8 cellular contexts compared by ENCODE assay signal in the genomic region with DNA sequence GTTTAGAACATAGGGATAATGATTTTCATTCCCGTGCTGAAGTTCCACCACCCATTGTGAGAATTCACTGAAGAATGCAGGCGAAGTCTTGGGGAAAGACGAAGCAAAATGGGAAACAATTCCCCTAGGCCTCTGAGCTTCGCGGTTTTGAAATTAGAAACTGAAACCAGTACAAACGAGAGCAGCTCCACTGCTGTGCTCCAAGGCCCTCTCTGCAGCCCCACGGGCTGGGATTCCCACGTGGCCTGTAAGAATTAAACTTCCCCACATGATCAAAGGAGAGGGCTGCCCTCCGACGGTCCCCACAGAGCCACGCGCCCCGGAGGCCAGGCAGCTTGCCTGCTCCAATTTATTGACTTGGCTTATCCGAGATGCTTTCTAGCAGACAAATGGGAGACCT.
DNase-seq lines count a peak whose midpoint lies in the region; ATAC-seq and TF ChIP-seq lines count a peak whose summit lies in the region.

No MANE protein-coding gene starts in this region.

- H3K36me3 ChIP-seq in ACC112 (ENCODE audit: insufficient read depth, low read length) (no peaks in the 10 kb centered on the region), mesendoderm (ENCODE audit: control insufficient read depth, insufficient read depth, low read length) (no peaks in the 10 kb centered on the region)

- peak overlapping the region; percentile 75 for H2AFZ ChIP-seq in ACC112 (ENCODE audit: low read length, unreplicated experiment)

- CTCF ChIA-PET in HEK293T (lab: Yijun Ruan, JAX), result interaction anchor here (0.7 kb wide), 1 partner anchor 21 kb away, joined by 5 read pairs; no protein-coding TSS in a partner anchor

- H3K4me1 ChIP-seq in ACC112 (ENCODE audit: control insufficient read depth, insufficient read depth, low read length, unreplicated experiment) (peaks cover 56% of the 10 kb centered on the region), mesendoderm (ENCODE audit: control insufficient read depth, low read depth, low read length) (peaks cover 7% of the 10 kb centered on the region)

- H3K79me1 ChIP-seq in mesendoderm (ENCODE audit: low read length), result no peaks in the 10 kb centered on the region

- no peak overlapping the region for H2BK5ac ChIP-seq in mesendoderm (ENCODE audit: low read length)

- peak overlapping the region; percentile 69 for H3K23ac ChIP-seq in mesendoderm (ENCODE audit: low read length)

- peak overlapping the region; percentile 1 for H2BK15ac ChIP-seq in mesendoderm (replicated peaks; ENCODE audit: low read depth)

- H3K27ac ChIP-seq in ACC112 (ENCODE audit: low read depth, low read length) (peak overlapping the region; percentile 86), mesendoderm (ENCODE audit: low read depth, low read length) (peak overlapping the region; percentile 7)

- POLR2A ChIA-PET in HEK293T (lab: Yijun Ruan, JAX), result no interaction called here

- DNase-seq in HEK293T (ENCODE audit: extremely low spot score), result no peak
- peak; percentile 59 to 70 for DNase-seq in cardiac fibroblast (ENCODE audit: low read depth in 2 of 2)
- DNase-seq in mesendoderm, result peak; percentile 58
- no peak for DNase-seq in HPDE6-E6E7 (ENCODE audit: extremely low spot score)

- H3K4me3 ChIP-seq in ACC112 (ENCODE audit: low read depth, low read length), result peak overlapping the region; percentile 66
- no peak overlapping the region for H3K4me3 ChIP-seq in cardiac fibroblast (replicated peaks in 1 of 2; ENCODE audit: low read depth in 2 of 2, low read length in 2 of 2)
- H3K4me3 ChIP-seq in mesendoderm (ENCODE audit: low read length), result no peak overlapping the region

- no peak overlapping the region for H4K8ac ChIP-seq in mesendoderm (ENCODE audit: low read depth, low read length)

- peak overlapping the region; percentile 65 for H3K18ac ChIP-seq in mesendoderm (ENCODE audit: low read length)

- TF ChIP-seq CTCF in cardiac fibroblast (IDR thresholded peaks at IDR 0.05; ENCODE audit: low read depth, low read length), result no peak

- no peak overlapping the region for H3K9ac ChIP-seq in mesendoderm (ENCODE audit: low read length)

- H3K27me3 ChIP-seq in ACC112 (ENCODE audit: insufficient read depth, low read length), result no peaks in the 10 kb centered on the region
- H3K27me3 ChIP-seq in mesendoderm (ENCODE audit: insufficient read depth, low read length, poor library complexity), result no peaks in the 10 kb centered on the region

- H3K79me2 ChIP-seq in ACC112 (ENCODE audit: control insufficient read depth, insufficient read depth, low read length, unreplicated experiment), result no peaks in the 10 kb centered on the region
- no peaks in the 10 kb centered on the region for H3K79me2 ChIP-seq in mesendoderm (ENCODE audit: control insufficient read depth, insufficient read depth, low read length)

- no CpG with 5 or more reads among the region's 14 CpGs for WGBS in mesendoderm (ENCODE audit: extremely low coverage, insufficient coverage, low lambda C conversion rate)

- H2AK5ac ChIP-seq in mesendoderm (ENCODE audit: low read length), result no peak overlapping the region

- no peak overlapping the region for H3K4me2 ChIP-seq in mesendoderm (ENCODE audit: low read length)

- no peak overlapping the region for H2BK120ac ChIP-seq in mesendoderm (ENCODE audit: low read depth, low read length)

- ATAC-seq in HG03378 (IDR thresholded peaks at IDR 0.05; ENCODE audit: unreplicated experiment) (no peak), GM18502 (IDR thresholded peaks at IDR 0.05; ENCODE audit: poor library complexity, unreplicated experiment) (no peak), HG02678 (IDR thresholded peaks at IDR 0.05; ENCODE audit: unreplicated experiment) (no peak)

- peak overlapping the region; percentile 63 for H3K56ac ChIP-seq in mesendoderm (ENCODE audit: low read length)

- H3K4ac ChIP-seq in mesendoderm (ENCODE audit: low read depth, low read length), result peak overlapping the region; percentile 48

- H4K5ac ChIP-seq in mesendoderm (ENCODE audit: low read length), result no peak overlapping the region

TF ChIP-seq in HEK293T, 16 proteins besides CTCF, POLR2A, EP300 and RAD21:
- no peak for TF ChIP-seq TARDBP (IDR thresholded peaks at IDR 0.05)
- TF ChIP-seq L3MBTL2 (conservative IDR thresholded peaks at IDR 0.05), result peak; percentile 80
- no peak for TF ChIP-seq ARNT (IDR thresholded peaks at IDR 0.05)

Comparison
In these comparisons a context has a peak if more than half of its experiments do, and no peak if none do; other contexts are left out.
1. DNase-seq: peak in cardiac fibroblast (2 of 2) and mesendoderm (single experiment); none in HEK293T (single experiment) and HPDE6-E6E7 (single experiment).